ENCODE assay signal across 1 cellular context in genomic region chr11:64566042-64566914, GRCh38.
TF ChIP-seq lines count a peak whose summit lies in the region.

No MANE protein-coding gene starts in this region.

TF ChIP-seq in K562, 482 proteins besides CTCF, POLR2A, EP300 and RAD21 (continued from another document and continues in another):
- no peak for TF ChIP-seq ZBTB34 (CRISPR knock-in tag; IDR thresholded peaks at IDR 0.05)
- peak; percentile 56; the same call in 1 of the 2 replicates for TF ChIP-seq L3MBTL2 (IDR thresholded peaks at IDR 0.05)
- no peak for TF ChIP-seq ELF4 (CRISPR knock-in tag; IDR thresholded peaks at IDR 0.05)
- no peak for TF ChIP-seq CEBPZ (IDR thresholded peaks at IDR 0.05; ENCODE audit: borderline replicate concordance, low read depth, low read length)
- TF ChIP-seq TARDBP (IDR thresholded peaks at IDR 0.05), result peak; percentile 78; the same call in 1 of the 2 replicates
- TF ChIP-seq PKNOX1 (IDR thresholded peaks at IDR 0.05), result peak; percentile 96
- TF ChIP-seq ZNF444 (CRISPR knock-in tag; IDR thresholded peaks at IDR 0.05), result no peak
- TF ChIP-seq MAFF (IDR thresholded peaks at IDR 0.05; ENCODE audit: low read length), result no peak
- TF ChIP-seq CXXC5 (CRISPR knock-in tag; IDR thresholded peaks at IDR 0.05), result peak; percentile 18; the same call in 1 of the 2 replicates
- TF ChIP-seq NKRF (IDR thresholded peaks at IDR 0.05; ENCODE audit: borderline replicate concordance), result no peak
- TF ChIP-seq FOXJ2 (tag; IDR thresholded peaks at IDR 0.05), result peak; percentile 95
- no peak for TF ChIP-seq ETV6 (IDR thresholded peaks at IDR 0.05; ENCODE audit: borderline replicate concordance in 1 of 2, low read depth in 2 of 2, low read length in 1 of 2)
- TF ChIP-seq ETV6 (CRISPR knock-in tag; IDR thresholded peaks at IDR 0.05; ENCODE audit: borderline replicate concordance), result no peak
- no peak for TF ChIP-seq YY1 (IDR thresholded peaks at IDR 0.05; ENCODE audit: borderline replicate concordance in 1 of 3, control insufficient read depth in 1 of 3, extremely low read depth in 1 of 3, insufficient read depth in 3 of 3, insufficient read length in 1 of 3, insufficient replicate concordance in 2 of 3, low read depth in 1 of 3, low read length in 2 of 3)
- TF ChIP-seq JUND (IDR thresholded peaks at IDR 0.05; ENCODE audit: borderline replicate concordance, low read depth, low read length), result peak; percentile 89
- peak; percentile 60; the same call in 1 of the 3 replicates for TF ChIP-seq JUND (tag; IDR thresholded peaks at IDR 0.05; ENCODE audit: borderline replicate concordance, low read depth, low read length)
- no peak for TF ChIP-seq ZBTB26 (CRISPR knock-in tag; IDR thresholded peaks at IDR 0.05)
- TF ChIP-seq CHCHD3 (CRISPR knock-in tag; IDR thresholded peaks at IDR 0.05), result no peak
- no peak for TF ChIP-seq PTBP1 (IDR thresholded peaks at IDR 0.05; ENCODE audit: low read depth, low read length)
- TF ChIP-seq ZNF695 (CRISPR knock-in tag; IDR thresholded peaks at IDR 0.05), result no peak
- TF ChIP-seq ZBTB40 (IDR thresholded peaks at IDR 0.05), result 0 out of 2 replicates have a peak, but pooled peaks have one; percentile 4
- no peak for TF ChIP-seq ZBTB40 (CRISPR knock-in tag; IDR thresholded peaks at IDR 0.05)
- TF ChIP-seq CREM (IDR thresholded peaks at IDR 0.05; ENCODE audit: low read depth), result peak; percentile 81
- TF ChIP-seq REST (CRISPR knock-in tag; IDR thresholded peaks at IDR 0.05; ENCODE audit: low read depth), result no peak
- TF ChIP-seq VEZF1 (CRISPR knock-in tag; IDR thresholded peaks at IDR 0.05), result peak; percentile 72
- TF ChIP-seq HNRNPLL (IDR thresholded peaks at IDR 0.05; ENCODE audit: low read depth, low read length, poor library complexity, severe bottlenecking), result no peak
- no peak for TF ChIP-seq CREBBP (IDR thresholded peaks at IDR 0.05; ENCODE audit: low read depth, low read length)
- no peak for TF ChIP-seq GATAD2A (IDR thresholded peaks at IDR 0.05)
- no peak for TF ChIP-seq RBFOX2 (IDR thresholded peaks at IDR 0.05; ENCODE audit: low read depth, low read length)
- TF ChIP-seq ZKSCAN8 (CRISPR knock-in tag; IDR thresholded peaks at IDR 0.05), result no peak
- TF ChIP-seq ZNF57 (CRISPR knock-in tag; IDR thresholded peaks at IDR 0.05), result no peak
- no peak for TF ChIP-seq POLR2G (IDR thresholded peaks at IDR 0.05; ENCODE audit: low read depth, low read length)
- peak; percentile 66; the same call in 1 of the 2 replicates for TF ChIP-seq JUN (IDR thresholded peaks at IDR 0.05; ENCODE audit: borderline replicate concordance, low read depth, low read length)
- TF ChIP-seq JUN (CRISPR knock-in tag; IDR thresholded peaks at IDR 0.05; ENCODE audit: borderline replicate concordance), result no peak
- no peak for TF ChIP-seq FOS (IDR thresholded peaks at IDR 0.05; ENCODE audit: extremely low read depth, insufficient read length)
